8 cellular contexts compared by ENCODE assay signal in the genomic region with DNA sequence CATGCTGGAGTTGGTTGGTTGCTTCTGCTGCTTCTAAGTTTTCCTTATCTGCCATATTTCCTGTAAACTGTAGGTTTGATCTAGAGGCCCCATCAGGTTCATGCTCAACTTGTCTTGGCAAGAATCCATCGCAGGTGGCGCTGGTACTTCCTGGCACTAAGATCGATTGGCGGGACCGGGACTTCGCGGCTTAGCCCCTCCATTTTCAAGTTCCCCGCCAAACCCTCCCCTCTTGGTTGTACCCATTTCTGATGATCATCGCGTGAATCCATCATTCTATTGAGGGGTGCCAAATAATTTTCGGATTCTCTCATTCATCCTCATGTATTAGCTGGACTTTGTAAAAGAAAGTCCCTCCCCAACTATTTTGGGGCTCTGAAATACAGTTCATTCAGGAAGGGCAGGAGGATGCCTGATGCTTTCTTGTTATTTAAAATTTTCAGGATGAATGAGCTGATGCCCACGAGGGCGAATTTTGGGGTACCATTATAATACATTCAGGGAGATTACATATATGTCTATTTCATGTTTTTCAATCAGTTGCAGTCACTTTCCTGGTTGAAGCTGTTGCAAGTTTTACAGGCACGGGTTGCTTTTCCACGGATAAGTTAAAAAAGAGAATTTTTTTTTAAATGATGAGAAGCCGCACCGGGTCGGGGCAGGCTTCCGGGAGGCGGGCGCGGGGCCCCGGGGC. TPM values are rescaled to one million over a fixed set of nuclear protein-coding genes. Genes with fewer than 3 reads are reported as not detected.
DNase-seq lines count a peak whose midpoint lies in the region; ATAC-seq and TF ChIP-seq lines count a peak whose summit lies in the region.

No MANE protein-coding gene starts in this region.

- H3K27ac Mint-ChIP-seq in glutamatergic neuron (ENCODE audit: unreplicated experiment), result no peak overlapping the region

- peak overlapping the region; percentile 61 for H3K9ac ChIP-seq in MM.1S (ENCODE audit: low read length)

- TF ChIP-seq CTCF in MM.1S (IDR thresholded peaks at IDR 0.05; ENCODE audit: low read length), result peak; percentile 60
- TF ChIP-seq CTCF in glutamatergic neuron (IDR thresholded peaks at IDR 0.05; ENCODE audit: partially characterized antibody, unreplicated experiment), result peak; percentile 51

- DNase-seq in COR-L47 (lab: John Stamatoyannopoulos, UW), result peak; percentile 92
- peak; percentile 81 for DNase-seq in MM.1S
- DNase-seq in SHP77 (lab: John Stamatoyannopoulos, UW), result peak; percentile 96 to 97
- peak; percentile 73 for DNase-seq in activated T-helper 9 cell treated with anti-CD3 and anti-CD28 coated beads, Interleukin-2, amount 50 U/mL, for 16 hours (ENCODE audit: low read depth)
- peak; percentile 81 for DNase-seq in glutamatergic neuron
- DNase-seq in retina, result peak; percentile 76

- peak overlapping the region; percentile 56 for H3K4me3 ChIP-seq in MM.1S (ENCODE audit: low read length)

- H3K27ac ChIP-seq in MM.1S (ENCODE audit: low read length), result peak overlapping the region; percentile 73

- peaks cover 2% of the 10 kb centered on the region for H3K9me3 Mint-ChIP-seq in glutamatergic neuron (ENCODE audit: unreplicated experiment)

- no peaks in the 10 kb centered on the region for H3K9me3 ChIP-seq in MM.1S (replicated peaks; ENCODE audit: insufficient read depth, low read length)

- 0 out of 2 replicates have a peak, but pooled peaks cover 3% of the 10 kb centered on the region for H3K4me1 ChIP-seq in MM.1S (ENCODE audit: low read length)

- no peaks in the 10 kb centered on the region for H3K9me2 ChIP-seq in MM.1S (replicated peaks; ENCODE audit: insufficient read depth, low read length)

- peak overlapping the region; percentile 91 for H3K4me2 ChIP-seq in MM.1S (ENCODE audit: low read depth, low read length)

- H3K36me3 ChIP-seq in MM.1S (replicated peaks; ENCODE audit: insufficient read depth, low read length), result no peaks in the 10 kb centered on the region

- no peaks in the 10 kb centered on the region for H3K27me3 ChIP-seq in MM.1S (replicated peaks; ENCODE audit: insufficient read depth, low read length)

- no peaks in the 10 kb centered on the region for H4K20me1 ChIP-seq in MM.1S (ENCODE audit: insufficient read depth, low read length)

- H3K79me2 ChIP-seq in MM.1S (ENCODE audit: low read length), result peaks cover 45% of the 10 kb centered on the region

- H3K27me3 Mint-ChIP-seq in glutamatergic neuron (ENCODE audit: unreplicated experiment), result peaks cover 7% of the 10 kb centered on the region

- H3K36me3 Mint-ChIP-seq in glutamatergic neuron (ENCODE audit: unreplicated experiment), result peaks cover 3% of the 10 kb centered on the region

- peak overlapping the region; percentile 94 for H3K4me3 Mint-ChIP-seq in glutamatergic neuron (ENCODE audit: unreplicated experiment)

- H2AFZ ChIP-seq in MM.1S (ENCODE audit: low read length), result peak overlapping the region; percentile 79

- H3K4me1 Mint-ChIP-seq in glutamatergic neuron (ENCODE audit: low read depth, unreplicated experiment), result peaks cover 9% of the 10 kb centered on the region

- peaks cover 9% of the 10 kb centered on the region; the same call in 1 of the 2 replicates for H3F3A ChIP-seq in MM.1S (ENCODE audit: insufficient read depth, low read length)

- peak; percentile 38 for ATAC-seq in GM21576 (IDR thresholded peaks at IDR 0.05; ENCODE audit: unreplicated experiment)
- no peak for ATAC-seq in HG03135 (IDR thresholded peaks at IDR 0.05; ENCODE audit: unreplicated experiment)

RNA-seq across cellular contexts. Expression of a gene that starts 0.4 kb away (rescaled TPM):
- total RNA-seq in glutamatergic neuron (ENCODE audit: unreplicated experiment), result 1.5 TPM

RNA-seq across cellular contexts. Expression of a gene that starts 4.1 kb away (rescaled TPM):
- total RNA-seq in glutamatergic neuron (ENCODE audit: unreplicated experiment), result 9.8 TPM
